ENCODE assay signal across 8 cellular contexts in genomic region chr19:43668406-43669158, GRCh38. TPM values are rescaled to one million over a fixed set of nuclear protein-coding genes. Genes with fewer than 3 reads are reported as not detected.
DNase-seq lines count a peak whose midpoint lies in the region; FAIRE-seq and TF ChIP-seq lines count a peak whose summit lies in the region.

No MANE protein-coding gene starts in this region.

- H4K8ac ChIP-seq in neuronal stem cell (ENCODE audit: low read depth, low read length), result no peak overlapping the region

- peak overlapping the region; percentile 94 for H3K4me2 ChIP-seq in Loucy (ENCODE audit: low read depth, low read length, poor library complexity, severe bottlenecking)
- H3K4me2 ChIP-seq in neuronal stem cell (ENCODE audit: insufficient read depth, low read length, poor library complexity, severe bottlenecking), result peak overlapping the region; percentile 84

- H3K4me1 ChIP-seq in Loucy (ENCODE audit: insufficient read depth, low read length, poor library complexity, severe bottlenecking) (peaks cover 40% of the 10 kb centered on the region), SJCRH30 (no peaks in the 10 kb centered on the region), neuronal stem cell (ENCODE audit: control insufficient read depth in 2 of 2, insufficient read depth in 1 of 2, low read depth in 1 of 2, low read length in 2 of 2) (peaks cover 10 to 12% of the 10 kb centered on the region in 2 donors), subcutaneous abdominal adipose tissue (ENCODE audit: control insufficient read depth in 5 of 5, insufficient read depth in 5 of 5, low read length in 5 of 5) (peaks cover 0 to 36% (median 26%) of the 10 kb centered on the region in 5 donors)

- no peaks in the 10 kb centered on the region for H3K9me3 ChIP-seq in Loucy (ENCODE audit: insufficient read depth, low read depth, low read length)
- H3K9me3 ChIP-seq in SJCRH30 (replicated peaks), result no peaks in the 10 kb centered on the region
- H3K9me3 ChIP-seq in neuronal stem cell (replicated peaks in 1 of 2; ENCODE audit: control insufficient read depth in 2 of 2, insufficient read depth in 1 of 2, low read depth in 1 of 2, low read length in 2 of 2), result peaks cover 3 to 4% of the 10 kb centered on the region in 2 donors
- H3K9me3 ChIP-seq in subcutaneous abdominal adipose tissue (ENCODE audit: control insufficient read depth in 5 of 5, low read length in 5 of 5), result no peaks in the 10 kb centered on the region

- H3K27me3 ChIP-seq in H7 (ENCODE audit: control insufficient read depth, insufficient read depth, low read length) (peaks cover 4% of the 10 kb centered on the region; the same call in 1 of the 2 replicates), Loucy (ENCODE audit: insufficient read depth, low read length, poor library complexity, severe bottlenecking) (no peaks in the 10 kb centered on the region), SJCRH30 (no peaks in the 10 kb centered on the region), neuronal stem cell (ENCODE audit: control insufficient read depth in 3 of 3, insufficient read depth in 3 of 3, low read depth in 1 of 3, low read length in 3 of 3) (peaks cover 6 to 25% (median 17%) of the 10 kb centered on the region in 3 experiments), subcutaneous abdominal adipose tissue (ENCODE audit: control insufficient read depth in 5 of 5, insufficient read depth in 4 of 5, low read length in 5 of 5) (no peaks in the 10 kb centered on the region)

- no peak overlapping the region for H2BK5ac ChIP-seq in neuronal stem cell (ENCODE audit: low read length)

- H2AK5ac ChIP-seq in neuronal stem cell (ENCODE audit: low read depth, low read length), result no peak overlapping the region

- H3K9me2 ChIP-seq in Loucy (replicated peaks; ENCODE audit: low read depth, low read length), result no peaks in the 10 kb centered on the region

- no peaks in the 10 kb centered on the region for H4K20me1 ChIP-seq in Loucy (ENCODE audit: insufficient read depth, low read length, poor library complexity, severe bottlenecking)

- peak overlapping the region; percentile 54 for H3K4me3 ChIP-seq in H7 (ENCODE audit: insufficient read depth, low read depth, low read length)
- peak overlapping the region; percentile 84 for H3K4me3 ChIP-seq in Loucy (ENCODE audit: low read length, poor library complexity, severe bottlenecking)
- H3K4me3 ChIP-seq in SJCRH30, result peak overlapping the region; percentile 58
- H3K4me3 ChIP-seq in neuronal stem cell (ENCODE audit: low read length in 2 of 2), result peak overlapping the region; percentile 47 to 76
- peak overlapping the region; percentile 70 to 84 (median 77) for H3K4me3 ChIP-seq in subcutaneous abdominal adipose tissue (ENCODE audit: low read depth in 1 of 5, low read length in 5 of 5)

- H3K23ac ChIP-seq in neuronal stem cell (ENCODE audit: low read depth, low read length, poor library complexity), result peak overlapping the region; percentile 1

- WGBS in neuronal stem cell (ENCODE audit: extremely low coverage in 2 of 2, insufficient read length in 2 of 2, insufficient replicate concordance in 1 of 2), 2 donors, result no CpG with 5 or more reads among the region's 47 CpGs

- peak; percentile 13 for FAIRE-seq in frontal cortex (lab: Jason Lieb, UNC)

- peak overlapping the region; percentile 77 for H3K27ac Mint-ChIP-seq in activated naive CD4-positive, alpha-beta T cell treated with anti-CD3 and anti-CD28 coated beads for 36 hours

- H2BK15ac ChIP-seq in neuronal stem cell (ENCODE audit: low read length), result peak overlapping the region; percentile 79

- CTCF ChIA-PET in activated naive CD4-positive, alpha-beta T cell treated with anti-CD3 and anti-CD28 coated beads for 36 hours (lab: Charles Lee), result interaction anchor here (0.6 to 1.9 kb wide), 32 partner anchors 9 to 241 kb away, joined by 3 to 11 read pairs (median 4); no protein-coding TSS in a partner anchor

- H3K4ac ChIP-seq in neuronal stem cell (ENCODE audit: low read length), result no peak overlapping the region

- H3K27ac ChIP-seq in SJCRH30 (peak overlapping the region; percentile 42), neuronal stem cell (replicated peaks; ENCODE audit: low read length) (no peak overlapping the region), subcutaneous abdominal adipose tissue (ENCODE audit: low read depth, low read length) (peak overlapping the region; percentile 98)

- no peak overlapping the region for H2BK12ac ChIP-seq in neuronal stem cell (ENCODE audit: low read length)

- peaks cover 3% of the 10 kb centered on the region for H3K79me1 ChIP-seq in neuronal stem cell (ENCODE audit: low read depth, low read length)

- H3K14ac ChIP-seq in neuronal stem cell (ENCODE audit: low read length), result no peak overlapping the region

- peak overlapping the region; percentile 82 for H3K4me3 Mint-ChIP-seq in activated naive CD4-positive, alpha-beta T cell treated with anti-CD3 and anti-CD28 coated beads for 36 hours

- no peaks in the 10 kb centered on the region for H3K9me3 Mint-ChIP-seq in activated naive CD4-positive, alpha-beta T cell treated with anti-CD3 and anti-CD28 coated beads for 36 hours

- no peaks in the 10 kb centered on the region for H3K36me3 Mint-ChIP-seq in activated naive CD4-positive, alpha-beta T cell treated with anti-CD3 and anti-CD28 coated beads for 36 hours (ENCODE audit: low read depth)

- intact Hi-C loops in activated naive CD4-positive, alpha-beta T cell treated with anti-CD3 and anti-CD28 coated beads for 36 hours (cut with micrococcal nuclease), result loop anchor here (1.0 to 5.0 kb wide), 14 partner anchors 28 to 204 kb away; partner anchors contain the start of genes IRGQ, PHLDB3, SMG9 and ZNF283

- H4K91ac ChIP-seq in neuronal stem cell (ENCODE audit: low read depth, low read length, poor library complexity), result no peak overlapping the region

- no peaks in the 10 kb centered on the region; the same call in 1 of the 2 replicates for H3K79me2 ChIP-seq in Loucy (ENCODE audit: insufficient read depth, low read length)

- H3K36me3 ChIP-seq in H7 (replicated peaks; ENCODE audit: control insufficient read depth, insufficient read depth, low read length) (peaks cover 4% of the 10 kb centered on the region), Loucy (ENCODE audit: insufficient read depth, low read length) (no peaks in the 10 kb centered on the region), SJCRH30 (no peaks in the 10 kb centered on the region), neuronal stem cell (replicated peaks in 1 of 2; ENCODE audit: control insufficient read depth in 2 of 2, insufficient read depth in 2 of 2, low read length in 2 of 2) (no peaks in the 10 kb centered on the region), subcutaneous abdominal adipose tissue (ENCODE audit: control insufficient read depth in 5 of 5, insufficient read depth in 5 of 5, low read length in 5 of 5) (peaks cover 0 to 34% (median 17%) of the 10 kb centered on the region in 5 donors)

- DNase-seq in ELF-1 (ENCODE audit: low read depth, low spot score) (peak; percentile 99), H7 (peak; percentile 99), SJCRH30 (peak; percentile 98 to 99), frontal cortex (ENCODE audit: low spot score in 2 of 2) (peak; percentile 87 to 95), neuronal stem cell (ENCODE audit: low spot score) (peak; percentile 99)
- DNase-seq in activated naive CD4-positive, alpha-beta T cell treated with anti-CD3 and anti-CD28 coated beads for 36 hours, result no peak

- H3K9ac ChIP-seq in Loucy (ENCODE audit: low read depth, low read length, poor library complexity, severe bottlenecking), result peak overlapping the region; percentile 59
- H3K9ac ChIP-seq in neuronal stem cell (ENCODE audit: low read depth, low read length, poor library complexity), result no peak overlapping the region
- peak overlapping the region in 4 of 5 donors; percentile 86 to 95 (median 94) for H3K9ac ChIP-seq in subcutaneous abdominal adipose tissue (ENCODE audit: low read length in 5 of 5)

- H3K27me3 Mint-ChIP-seq in activated naive CD4-positive, alpha-beta T cell treated with anti-CD3 and anti-CD28 coated beads for 36 hours (ENCODE audit: low read depth), result no peaks in the 10 kb centered on the region

- TF ChIP-seq CTCF in Loucy (conservative IDR thresholded peaks at IDR 0.05; ENCODE audit: low read length), result no peak

- peaks cover 50% of the 10 kb centered on the region for H3K4me1 Mint-ChIP-seq in activated naive CD4-positive, alpha-beta T cell treated with anti-CD3 and anti-CD28 coated beads for 36 hours (ENCODE audit: low read depth)

- H3K18ac ChIP-seq in neuronal stem cell (ENCODE audit: low read length), result peak overlapping the region; percentile 83

- H3F3A ChIP-seq in Loucy (ENCODE audit: low read depth), result no peaks in the 10 kb centered on the region

- H2AFZ ChIP-seq in Loucy (ENCODE audit: low read length), result peak overlapping the region; percentile 94
- H2AFZ ChIP-seq in neuronal stem cell (ENCODE audit: low read length), result peak overlapping the region; percentile 99

- no peak overlapping the region for H2BK120ac ChIP-seq in neuronal stem cell (ENCODE audit: low read depth, low read length)

RNA-seq across cellular contexts. Expression of gene PLAUR, which starts 1.4 kb away (rescaled TPM):
- 16.9 and 31.0 TPM in 2 replicates for total RNA-seq in H7 (2014; rRNA removed; shearing (Covaris generic))
- 9.4 and 16.6 TPM in 2 replicates for total RNA-seq in SJCRH30 (2014; rRNA removed; shearing (Covaris generic))
- total RNA-seq in activated naive CD4-positive, alpha-beta T cell treated with anti-CD3 and anti-CD28 coated beads for 36 hours, result 1 to 10 TPM; 7.1 to 7.4 TPM
- 2.9 TPM for total RNA-seq in frontal cortex
- polyA plus RNA-seq in neuronal stem cell (2013, experiment 1 of 2), result 22.9 TPM
- polyA plus RNA-seq in neuronal stem cell (2013, experiment 2 of 2), result 24.0 TPM

RNA-seq across cellular contexts. Expression of gene CADM4, which starts 28.9 kb away (rescaled TPM):
- total RNA-seq in H7 (2014; rRNA removed; shearing (Covaris generic)), result 9.9 and 12.3 TPM in 2 replicates
- 3.1 and 3.2 TPM in 2 replicates for total RNA-seq in SJCRH30 (2014; rRNA removed; shearing (Covaris generic))
- total RNA-seq in activated naive CD4-positive, alpha-beta T cell treated with anti-CD3 and anti-CD28 coated beads for 36 hours, result under 1 TPM; 0.64 to 0.67 TPM
- total RNA-seq in frontal cortex, result 93.3 TPM
- 55.1 TPM for polyA plus RNA-seq in neuronal stem cell (2013, experiment 1 of 2)
- polyA plus RNA-seq in neuronal stem cell (2013, experiment 2 of 2), result 63.7 TPM

RNA-seq across cellular contexts. Expression of gene IRGC, which starts 47.3 kb away (rescaled TPM):
- not detected in 2 replicates for total RNA-seq in H7 (2014; rRNA removed; shearing (Covaris generic))
- total RNA-seq in SJCRH30 (2014; rRNA removed; shearing (Covaris generic)), result not detected in 2 replicates
- total RNA-seq in activated naive CD4-positive, alpha-beta T cell treated with anti-CD3 and anti-CD28 coated beads for 36 hours, result not detected
- not detected for total RNA-seq in frontal cortex
- not detected for polyA plus RNA-seq in neuronal stem cell (2013, experiment 1 of 2)
- not detected for polyA plus RNA-seq in neuronal stem cell (2013, experiment 2 of 2)

RNA-seq across cellular contexts. Expression of gene ZNF428, which starts 49.2 kb away (rescaled TPM):
- total RNA-seq in H7 (2014; rRNA removed; shearing (Covaris generic)), result 59.0 and 70.5 TPM in 2 replicates
- total RNA-seq in SJCRH30 (2014; rRNA removed; shearing (Covaris generic)), result 46.8 and 56.2 TPM in 2 replicates
- total RNA-seq in activated naive CD4-positive, alpha-beta T cell treated with anti-CD3 and anti-CD28 coated beads for 36 hours, result 10 to 100 TPM; 11.4 to 11.8 TPM
- total RNA-seq in frontal cortex, result 157 TPM
- 35.6 TPM for polyA plus RNA-seq in neuronal stem cell (2013, experiment 1 of 2)
- 32.7 TPM for polyA plus RNA-seq in neuronal stem cell (2013, experiment 2 of 2)

RNA-seq across cellular contexts. Expression of gene SRRM5, which starts 56.7 kb away (rescaled TPM):
- 0.21 and 0.26 TPM in 2 replicates for total RNA-seq in H7 (2014; rRNA removed; shearing (Covaris generic))
- 0.10 and 0.12 TPM in 2 replicates for total RNA-seq in SJCRH30 (2014; rRNA removed; shearing (Covaris generic))
- under 1 TPM; 0.21 to 0.27 TPM for total RNA-seq in activated naive CD4-positive, alpha-beta T cell treated with anti-CD3 and anti-CD28 coated beads for 36 hours
- total RNA-seq in frontal cortex, result not detected
- 0.20 TPM for polyA plus RNA-seq in neuronal stem cell (2013, experiment 1 of 2)
- polyA plus RNA-seq in neuronal stem cell (2013, experiment 2 of 2), result 0.26 TPM
